In the genomic region with DNA sequence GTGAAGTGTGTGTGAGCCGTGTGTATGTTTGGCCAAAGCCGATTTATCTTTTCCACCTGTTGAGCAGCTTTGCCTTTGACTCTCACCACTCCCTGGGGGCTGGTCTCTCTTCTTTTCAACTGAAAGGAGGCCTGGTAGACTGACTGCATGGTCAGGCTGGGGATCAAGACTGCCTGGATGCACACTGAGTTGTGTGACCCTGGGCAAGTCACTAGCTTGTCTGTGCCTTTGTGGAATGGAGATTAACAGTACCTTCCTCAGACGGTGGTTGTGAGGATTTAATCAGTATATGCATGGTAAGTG, we compare ENCODE assay signal across 19 cellular contexts.
DNase-seq lines count a peak whose midpoint lies in the region; ATAC-seq, FAIRE-seq and TF ChIP-seq lines count a peak whose summit lies in the region.
"Had no signal": no experiment of that assay in that cellular context is flagged by ENCODE, and none has a peak within 500 bp of the region (broad histone marks: within the 10 kb centered on the region; RNA-seq: fewer than 3 reads in every experiment).

No MANE protein-coding gene starts in this region.

- TF ChIP-seq EP300 in SK-N-SH (IDR thresholded peaks at IDR 0.05; ENCODE audit: borderline replicate concordance in 1 of 2, low read depth in 1 of 2, low read length in 1 of 2), result no peak

- CTCF ChIA-PET in SK-N-SH (lab: Yijun Ruan, JAX), result interaction anchor here (1.0 to 4.5 kb wide), 6 partner anchors 9 to 88 kb away, joined by 3 to 37 read pairs (median 4); a partner anchor contains a TSS
- CTCF ChIA-PET in endothelial cell of umbilical vein (lab: Charles Lee), result interaction anchor here (1.2 to 4.5 kb wide), 6 partner anchors 8 to 24 kb away, joined by 3 to 23 read pairs (median 6); no protein-coding TSS in a partner anchor

- no peaks in the 10 kb centered on the region for H3K9me3 ChIP-seq in SK-N-SH
- no peaks in the 10 kb centered on the region for H3K9me3 ChIP-seq in endothelial cell of umbilical vein (replicated peaks; ENCODE audit: control insufficient read depth, insufficient read depth, low read length)
- no peaks in the 10 kb centered on the region for H3K9me3 ChIP-seq in osteoblast (ENCODE audit: low read depth, low read length)
- H3K9me3 ChIP-seq: BLaER1 treated with 17β-estradiol and CSF1 and Interleukin-3, amounts not matched to agents 10 nM and 100 nM had no signal

- WGBS in SK-N-SH (ENCODE audit: low lambda C conversion rate), result 40% methylated on average over 3 of the region's 3 CpGs

- H3K4me3 ChIP-seq in SK-N-SH (ENCODE audit: low read depth in 2 of 2, low read length in 1 of 2), result no peak overlapping the region
- no peak overlapping the region for H3K4me3 ChIP-seq in endothelial cell of umbilical vein (replicated peaks in 1 of 3; ENCODE audit: insufficient read depth in 1 of 3, low read depth in 1 of 3, low read length in 3 of 3)
- no peak overlapping the region for H3K4me3 ChIP-seq in osteoblast (ENCODE audit: insufficient read depth, low read length)
- H3K4me3 ChIP-seq: BLaER1 treated with 17β-estradiol and CSF1 and Interleukin-3, amounts not matched to agents 10 nM and 100 nM had no signal

- no peaks in the 10 kb centered on the region for H3K27me3 ChIP-seq in SK-N-SH (ENCODE audit: insufficient read depth)
- H3K27me3 ChIP-seq in endothelial cell of umbilical vein (ENCODE audit: control insufficient read depth in 2 of 2, insufficient read depth in 2 of 2, low read length in 2 of 2), result no peaks in the 10 kb centered on the region
- H3K27me3 ChIP-seq in osteoblast (ENCODE audit: insufficient read depth, low read length), result no peaks in the 10 kb centered on the region
- H3K27me3 ChIP-seq: BLaER1 treated with 17β-estradiol and CSF1 and Interleukin-3, amounts not matched to agents 10 nM and 100 nM had no signal

- dilution Hi-C loops in endothelial cell of umbilical vein (cut with MboI; ENCODE audit: extremely low pct_ligation_motif_present, low sequenced_read_pairs), result no loop called here

- intact Hi-C loops in endothelial cell of umbilical vein (cut with micrococcal nuclease), result no loop called here

- H3K27ac ChIP-seq in SK-N-SH (ENCODE audit: low read depth in 2 of 2, low read length in 1 of 2), result peak overlapping the region; percentile 94 to 99
- peak overlapping the region; percentile 49 for H3K27ac ChIP-seq in endothelial cell of umbilical vein (ENCODE audit: insufficient read depth, low read depth, low read length)
- H3K27ac ChIP-seq in osteoblast (ENCODE audit: low read depth, low read length), result peak overlapping the region; percentile 70
- H3K27ac ChIP-seq: BLaER1 treated with 17β-estradiol and CSF1 and Interleukin-3, amounts not matched to agents 10 nM and 100 nM had no signal

- TF ChIP-seq RAD21 in SK-N-SH (IDR thresholded peaks at IDR 0.05; ENCODE audit: low read length), result no peak

- ATAC-seq in SK-N-SH treated with all-trans-retinoic acid at 6 μM for 48 hours, result no peak
- ATAC-seq in HG02852 (IDR thresholded peaks at IDR 0.05; ENCODE audit: unreplicated experiment), result no peak

- no TSS peak for BruUV-seq in endothelial cell of umbilical vein (replicated peaks; lab: Mats Ljungman, UMichigan)

- no peak for TF ChIP-seq CTCF in SK-N-SH (IDR thresholded peaks at IDR 0.05)
- no peak for TF ChIP-seq CTCF in endothelial cell of umbilical vein (IDR thresholded peaks at IDR 0.05; ENCODE audit: extremely low read depth in 1 of 2, insufficient read depth in 1 of 2, low read depth in 1 of 2, low read length in 2 of 2)
- TF ChIP-seq CTCF in osteoblast (IDR thresholded peaks at IDR 0.05; ENCODE audit: extremely low read depth, low read depth, low read length), result no peak

- H4K20me1 ChIP-seq in SK-N-SH (ENCODE audit: insufficient read depth) (peaks cover 5% of the 10 kb centered on the region; the same call in 1 of the 2 replicates), endothelial cell of umbilical vein (replicated peaks; ENCODE audit: control insufficient read depth, extremely low read depth, insufficient read depth, low read length) (no peaks in the 10 kb centered on the region), osteoblast (ENCODE audit: insufficient read depth, low read length) (no peaks in the 10 kb centered on the region)
- H4K20me1 ChIP-seq: BLaER1 treated with 17β-estradiol and CSF1 and Interleukin-3, amounts not matched to agents 10 nM and 100 nM had no signal

- H3K4me1 ChIP-seq in SK-N-SH (ENCODE audit: control insufficient read depth in 1 of 2, insufficient read depth in 2 of 2, low read depth in 1 of 2, low read length in 1 of 2) (peaks cover 0 to 76% of the 10 kb centered on the region in 2 experiments; a peak in 2 of 4 replicates), endothelial cell of umbilical vein (ENCODE audit: control insufficient read depth, extremely low read depth, insufficient read depth, low read length) (peaks cover 16% of the 10 kb centered on the region), osteoblast (ENCODE audit: insufficient read depth, low read length) (peaks cover 12% of the 10 kb centered on the region)

- H3K9ac ChIP-seq in SK-N-SH, result peak overlapping the region; percentile 1; the same call in 1 of the 2 replicates
- H3K9ac ChIP-seq in endothelial cell of umbilical vein (replicated peaks; ENCODE audit: extremely low read depth, insufficient read depth, low read length), result no peak overlapping the region
- H3K9ac ChIP-seq: BLaER1 treated with 17β-estradiol and CSF1 and Interleukin-3, amounts not matched to agents 10 nM and 100 nM had no signal

- peaks cover 18% of the 10 kb centered on the region for H3F3A ChIP-seq in SK-N-SH (replicated peaks; ENCODE audit: insufficient read depth)

- H2AFZ ChIP-seq in SK-N-SH (ENCODE audit: low read depth) (no peak overlapping the region), endothelial cell of umbilical vein (ENCODE audit: low read depth, low read length) (no peak overlapping the region), osteoblast (ENCODE audit: low read length) (no peak overlapping the region)

- H3K79me2 ChIP-seq in SK-N-SH (ENCODE audit: insufficient read depth), result peaks cover 49% of the 10 kb centered on the region
- peaks cover 77% of the 10 kb centered on the region for H3K79me2 ChIP-seq in endothelial cell of umbilical vein (ENCODE audit: control insufficient read depth, insufficient read depth, low read length)
- H3K79me2 ChIP-seq in osteoblast (ENCODE audit: insufficient read depth, low read length), result peaks cover 53% of the 10 kb centered on the region

- peak; percentile 40 for DNase-seq in SK-N-SH
- peak; percentile 27 for DNase-seq in NCI-H82 treated with DMSO at 0.1 percent for 48 hours (lab: John Stamatoyannopoulos, UW; ENCODE audit: unreplicated experiment)
- DNase-seq in endothelial cell of umbilical vein (ENCODE audit: low read depth, low spot score), result no peak
- no peak for DNase-seq in osteoblast (ENCODE audit: insufficient read length, low spot score, missing footprints)
- no peak for DNase-seq in NCI-H510A treated with DMSO at 0.1 percent for 48 hours (lab: John Stamatoyannopoulos, UW)
- no peak for DNase-seq in A172 (ENCODE audit: low spot score)
- DNase-seq: 8988T; CD4-positive, alpha-beta T cell; DMS53; H7; HFFc6; KG1; MM.1S; NCI-H2029; NCI-H2227 treated with DMSO at 0.1 percent for 48 hours had no signal

- FAIRE-seq in endothelial cell of umbilical vein (lab: Jason Lieb, UNC), result no peak
- FAIRE-seq: HTR-8/SVneo had no signal

- no peaks in the 10 kb centered on the region for H3K9me2 ChIP-seq in SK-N-SH

- no peak for TF ChIP-seq POLR2A in endothelial cell of umbilical vein (IDR thresholded peaks at IDR 0.05; ENCODE audit: low read depth, low read length)

- H3K36me3 ChIP-seq in SK-N-SH (replicated peaks in 1 of 2; ENCODE audit: control insufficient read depth in 1 of 2, insufficient read depth in 2 of 2, low read length in 1 of 2) (no peaks in the 10 kb centered on the region), endothelial cell of umbilical vein (ENCODE audit: control insufficient read depth in 2 of 2, extremely low read depth in 1 of 2, insufficient read depth in 2 of 2, low read length in 2 of 2) (no peaks in the 10 kb centered on the region), osteoblast (ENCODE audit: insufficient read depth, low read length) (no peaks in the 10 kb centered on the region)
- H3K36me3 ChIP-seq: BLaER1 treated with 17β-estradiol and CSF1 and Interleukin-3, amounts not matched to agents 10 nM and 100 nM had no signal

- H3K9me1 ChIP-seq in endothelial cell of umbilical vein (replicated peaks; ENCODE audit: control insufficient read depth, extremely low read depth, insufficient read depth, low read length), result no peaks in the 10 kb centered on the region

- H3K4me2 ChIP-seq in SK-N-SH (peak overlapping the region; percentile 39; the same call in 1 of the 2 replicates), endothelial cell of umbilical vein (ENCODE audit: insufficient read depth, low read length) (no peak overlapping the region), osteoblast (ENCODE audit: insufficient read depth, low read length) (no peak overlapping the region)

- POLR2A ChIA-PET in SK-N-SH (lab: Yijun Ruan, JAX) (interaction anchor here (1.3 to 1.8 kb wide), 2 partner anchors 76 to 86 kb away, joined by 3 to 8 read pairs; a partner anchor contains a TSS), endothelial cell of umbilical vein (lab: Charles Lee) (interaction anchor here (1.2 kb wide), 1 partner anchor 10 kb away, joined by 3 read pairs; no protein-coding TSS in a partner anchor)

TF ChIP-seq in SK-N-SH, 30 proteins besides CTCF, POLR2A, EP300 and RAD21 (continues in another document):
- TF ChIP-seq GATA2 (CRISPR knock-in tag; IDR thresholded peaks at IDR 0.05), result no peak

TF ChIP-seq in SK-N-SH treated with all-trans-retinoic acid at 6 μM for 48 hours, 23 proteins besides CTCF, POLR2A, EP300 and RAD21 (continues in another document):
- no peak for TF ChIP-seq BACH2 (CRISPR knock-in tag; IDR thresholded peaks at IDR 0.05; ENCODE audit: borderline replicate concordance)

TF ChIP-seq in endothelial cell of umbilical vein, 7 proteins besides CTCF, POLR2A, EP300 and RAD21:
- TF ChIP-seq JUN (IDR thresholded peaks at IDR 0.05; ENCODE audit: borderline replicate concordance, insufficient read depth, insufficient read length, low read depth), result no peak
- TF ChIP-seq, protein P1, sequence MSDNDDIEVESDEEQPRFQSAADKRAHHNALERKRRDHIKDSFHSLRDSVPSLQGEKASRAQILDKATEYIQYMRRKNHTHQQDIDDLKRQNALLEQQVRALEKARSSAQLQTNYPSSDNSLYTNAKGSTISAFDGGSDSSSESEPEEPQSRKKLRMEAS (IDR thresholded peaks at IDR 0.05; ENCODE audit: insufficient read depth, insufficient read length), result no peak
- no peak for TF ChIP-seq MYC (IDR thresholded peaks at IDR 0.05; ENCODE audit: low read depth, low read length)
- no peak for TF ChIP-seq EZH2 (IDR thresholded peaks at IDR 0.05; ENCODE audit: borderline replicate concordance, low read depth, low read length, severe bottlenecking)
- TF ChIP-seq GATA2 (IDR thresholded peaks at IDR 0.05; ENCODE audit: insufficient read depth, insufficient read length, low read depth, low read length), result no peak
- TF ChIP-seq FOS (IDR thresholded peaks at IDR 0.05; ENCODE audit: borderline replicate concordance, insufficient read depth, low read length), result no peak
- TF ChIP-seq POLR2AphosphoS5 (IDR thresholded peaks at IDR 0.05; ENCODE audit: insufficient read depth, low read depth, low read length), result no peak

Comparison
In these comparisons a context has a peak if more than half of its experiments do, and no peak if none do; other contexts are left out.
1. DNase-seq: peak in SK-N-SH (single experiment) and NCI-H82 treated with DMSO at 0.1 percent for 48 hours (single experiment); none in endothelial cell of umbilical vein (single experiment), osteoblast (single experiment), NCI-H510A treated with DMSO at 0.1 percent for 48 hours (single experiment) and A172 (single experiment).
2. Peak in every context shown above with its lines, with median percentiles within 50 percentile points of each other: H3K27ac ChIP-seq.